In genomic region chr11:47253660-47254059, GRCh38 we compare ENCODE assay signal across 14 cellular contexts. TPM values are rescaled to one million over a fixed set of nuclear protein-coding genes. Genes with fewer than 3 reads are reported as not detected.
DNase-seq lines count a peak whose midpoint lies in the region; ATAC-seq, FAIRE-seq and TF ChIP-seq lines count a peak whose summit lies in the region.
"Had no signal": no experiment of that assay in that cellular context is flagged by ENCODE, and none has a peak within 500 bp of the region (broad histone marks: within the 10 kb centered on the region; RNA-seq: fewer than 3 reads in every experiment).

No MANE protein-coding gene starts in this region.

- 0% methylated on average over 2 of the region's 2 CpGs for WGBS in HepG2 (ENCODE audit: low lambda C conversion rate)
- 12 to 58% (median 25%) methylated on average over 2 of the region's 2 CpGs for WGBS in small intestine, 3 donors

- POLR2A ChIA-PET in HepG2 (lab: Yijun Ruan, JAX) = interaction anchor here (1.0 to 4.4 kb wide), 8 partner anchors 14 to 76 kb away, joined by 3 to 54 read pairs (median 9); partner anchors contain the start of gene DDB2

- DNase-seq in CD14-positive monocyte (ENCODE audit: low spot score) (no peak), ascending aorta (ENCODE audit: low spot score in 2 of 2) (no peak), HepG2 (ENCODE audit: low spot score) (peak; percentile 67), small intestine (peak; percentile 78), ureter (ENCODE audit: low spot score) (no peak), hepatic stellate cell (ENCODE audit: low spot score) (no peak), D721Med (ENCODE audit: insufficient read length, low spot score) (no peak)
- DNase-seq: activated T-cell treated with anti-CD3 and anti-CD28 coated beads, Interleukin-2, amount 50 U/mL, for 48 hours; NCI-H146; NCI-H510A had no signal

- peak overlapping the region; percentile 95 for H3K4me2 ChIP-seq in HepG2 (ENCODE audit: low read depth, low read length)

- FAIRE-seq in HepG2 (lab: Jason Lieb, UNC) (peak; percentile 58), small intestine (lab: Jason Lieb, UNC) (no peak), D721Med (lab: Jason Lieb, UNC) (no peak)

- TF ChIP-seq EP300 in HepG2 (IDR thresholded peaks at IDR 0.05; ENCODE audit: low read depth in 2 of 2, low read length in 2 of 2) (peak in 1 of 2 experiments; percentile 52; a peak in 1 of 4 replicates), HepG2 (CRISPR knock-in tag; IDR thresholded peaks at IDR 0.05; ENCODE audit: borderline replicate concordance) (0 out of 2 replicates have a peak, but pooled peaks have one; percentile 7)

- peak overlapping the region; percentile 12 to 90 (median 87) for H3K27ac Mint-ChIP-seq in CD14-positive monocyte

- no peak for TF ChIP-seq RAD21 in HepG2 (CRISPR knock-in tag; IDR thresholded peaks at IDR 0.05)

- no peaks in the 10 kb centered on the region for H3K36me3 Mint-ChIP-seq in CD14-positive monocyte

- peak overlapping the region; percentile 69 to 81 for H3K27ac ChIP-seq in ascending aorta
- H3K27ac ChIP-seq in HepG2 (ENCODE audit: extremely low read length, insufficient read depth, low read length) = peak overlapping the region; percentile 87
- H3K27ac ChIP-seq in small intestine (ENCODE audit: low read depth in 1 of 2, low read length in 1 of 2) = peak overlapping the region; percentile 87 to 90
- H3K27ac ChIP-seq: neutrophil, SK-N-MC had no signal

- no peaks in the 10 kb centered on the region for H3K9me3 ChIP-seq in ascending aorta
- H3K9me3 ChIP-seq in HepG2 (ENCODE audit: low read length) = no peaks in the 10 kb centered on the region
- H3K9me3 ChIP-seq in small intestine (ENCODE audit: control insufficient read depth, low read depth) = no peaks in the 10 kb centered on the region
- H3K9me3 ChIP-seq: neutrophil had no signal

- no TSS peak for BruUV-seq in HepG2 (replicated peaks; lab: Mats Ljungman, UMichigan)

- intact Hi-C loops in CD14-positive monocyte (cut with micrococcal nuclease) (loop anchor here in 1 of 2 donors (5.0 kb wide), 1 partner anchor 36 kb away; no protein-coding TSS in a partner anchor), ascending aorta (cut with DNase I) (no loop called here), HepG2 (cut with micrococcal nuclease; ENCODE audit: unreplicated experiment) (loop anchor here (2.0 kb wide), 1 partner anchor 69 kb away; no protein-coding TSS in a partner anchor)

- H3K9me3 Mint-ChIP-seq in CD14-positive monocyte = peaks cover 0 to 2% (median 0%) of the 10 kb centered on the region in 7 donors

- in situ Hi-C loops in HepG2 (cut with HindIII; ENCODE audit: extremely low pct_ligation_motif_present, low pct_unique_long_range_greater_than_20kb) = no loop called here

- CTCF ChIA-PET in HepG2 (lab: Yijun Ruan, JAX; ENCODE audit: low intra/inter-chr PET ratio, low total read pairs) = no interaction called here

- no peaks in the 10 kb centered on the region for H3K36me3 ChIP-seq in ascending aorta
- no peaks in the 10 kb centered on the region for H3K36me3 ChIP-seq in HepG2 (replicated peaks in 1 of 2; ENCODE audit: control insufficient read depth in 1 of 2, insufficient read depth in 2 of 2, low read length in 2 of 2)
- no peaks in the 10 kb centered on the region for H3K36me3 ChIP-seq in small intestine (ENCODE audit: control insufficient read depth in 2 of 2, insufficient read depth in 2 of 2, low read length in 2 of 2)
- H3K36me3 ChIP-seq: neutrophil had no signal

- peaks cover 42% of the 10 kb centered on the region for H3K4me1 Mint-ChIP-seq in CD14-positive monocyte

- ATAC-seq in HepG2 (peak; percentile 38), HG02970 (IDR thresholded peaks at IDR 0.05; ENCODE audit: low FRiP score, unreplicated experiment) (no peak)
- ATAC-seq: esophagus mucosa had no signal

- no peaks in the 10 kb centered on the region for H4K20me1 ChIP-seq in HepG2 (ENCODE audit: insufficient read depth, low read length)

- H3K4me1 ChIP-seq in ascending aorta = peaks cover 12 to 37% of the 10 kb centered on the region in 2 donors
- H3K4me1 ChIP-seq in HepG2 (ENCODE audit: insufficient read depth, low read length) = peaks cover 83% of the 10 kb centered on the region
- H3K4me1 ChIP-seq in small intestine (ENCODE audit: control insufficient read depth in 2 of 2, insufficient read depth in 1 of 2, low read depth in 1 of 2, low read length in 1 of 2) = peaks cover 0 to 25% of the 10 kb centered on the region in 2 donors

- no peak overlapping the region for H3K4me3 Mint-ChIP-seq in CD14-positive monocyte

- H3K9ac ChIP-seq in HepG2 (ENCODE audit: insufficient read depth, low read depth, low read length) = peak overlapping the region; percentile 73

- no peaks in the 10 kb centered on the region for H3K27me3 Mint-ChIP-seq in CD14-positive monocyte (ENCODE audit: low read depth in 3 of 3)

- no peak for TF ChIP-seq CTCF in CD14-positive monocyte (IDR thresholded peaks at IDR 0.05)
- TF ChIP-seq CTCF in ascending aorta (IDR thresholded peaks at IDR 0.05) = no peak
- TF ChIP-seq CTCF in HepG2 (CRISPR knock-in tag; IDR thresholded peaks at IDR 0.05) = peak; percentile 37; the same call in 1 of the 2 replicates
- TF ChIP-seq CTCF in D721Med (IDR thresholded peaks at IDR 0.05; ENCODE audit: insufficient read depth, missing control alignments) = no peak

- no peak overlapping the region for H3K4me3 ChIP-seq in ascending aorta
- H3K4me3 ChIP-seq in HepG2 (replicated peaks in 1 of 3; ENCODE audit: insufficient read depth in 1 of 3, low read depth in 2 of 3, low read length in 3 of 3) = peak overlapping the region; percentile 40 to 59 (median 43); a peak in 5 of 6 replicates
- H3K4me3 ChIP-seq in small intestine (ENCODE audit: low read depth in 1 of 2, low read length in 2 of 2) = no peak overlapping the region
- H3K4me3 ChIP-seq: SK-N-MC had no signal

- no peaks in the 10 kb centered on the region for H3K27me3 ChIP-seq in ascending aorta
- H3K27me3 ChIP-seq in HepG2 (ENCODE audit: control insufficient read depth in 1 of 2, insufficient read depth in 2 of 2, low read length in 2 of 2) = no peaks in the 10 kb centered on the region; a peak in 1 of 5 replicates
- H3K27me3 ChIP-seq in small intestine (ENCODE audit: control insufficient read depth in 2 of 2, insufficient read depth in 2 of 2, low read length in 2 of 2) = no peaks in the 10 kb centered on the region
- H3K27me3 ChIP-seq: neutrophil had no signal

- H2AFZ ChIP-seq in HepG2 (ENCODE audit: low read length) = no peak overlapping the region

- H3K79me2 ChIP-seq in HepG2 (ENCODE audit: insufficient read depth, low read length) = peaks cover 39% of the 10 kb centered on the region

- TF ChIP-seq POLR2A in HepG2 (IDR thresholded peaks at IDR 0.05; ENCODE audit: insufficient read depth in 1 of 2, low read depth in 2 of 2, low read length in 2 of 2) = peak in 1 of 2 experiments; percentile 69; a peak in 1 of 4 replicates

RNA-seq across cellular contexts. Expression of gene NR1H3, which starts 4.1 kb away (rescaled TPM):
- polyA plus RNA-seq in CD14-positive monocyte (1 to 10 TPM; 4.4 to 9.3 TPM), HepG2 (2011; rRNA removed) (102 and 115 TPM in 2 replicates), small intestine (100 to 1,000 TPM; 102 to 366 (median 223) TPM)
- total RNA-seq in ascending aorta (92.4 TPM), HepG2 (2016; rRNA removed; fragmentation: Illumina TruSeq; extraction: Trizol) (36.5 and 41.8 TPM in 2 replicates), ureter (71.3 TPM)
- total RNA-seq in HepG2 (2016; cell fraction: cytosol; rRNA removed; fragmentation: Illumina TruSeq; extraction: Trizol; ENCODE audit: low read depth) = 22.0 and 26.3 TPM in 2 replicates
- total RNA-seq in HepG2 (2016; cell fraction: insoluble cytoplasmic fraction; rRNA removed; fragmentation: Illumina TruSeq; extraction: Trizol) = 41.4 and 43.5 TPM in 2 replicates
- total RNA-seq in HepG2 (2016; cell fraction: membrane; rRNA removed; fragmentation: Illumina TruSeq; extraction: Trizol) = 46.0 and 47.2 TPM in 2 replicates
- total RNA-seq in HepG2 (2016; cell fraction: nucleus; rRNA removed; fragmentation: Illumina TruSeq; extraction: Trizol) = 30.2 and 30.9 TPM in 2 replicates
- 63.3 and 100 TPM in 2 replicates for polyA plus RNA-seq in HepG2 (2011; cell fraction: cytosol; rRNA removed)
- 260 and 267 TPM in 2 replicates for polyA plus RNA-seq in HepG2 (2011; cell fraction: nucleus; rRNA removed)
- polyA plus RNA-seq in HepG2 (2012) = 31.6 and 34.5 TPM in 2 replicates
- 18.8 and 21.2 TPM in 2 replicates for polyA plus RNA-seq in HepG2 (2016; cell fraction: cytosol; fragmentation: Illumina TruSeq; extraction: Trizol; ENCODE audit: low read depth)
- polyA plus RNA-seq in HepG2 (2016; cell fraction: insoluble cytoplasmic fraction; fragmentation: Illumina TruSeq; extraction: Trizol; ENCODE audit: low read depth) = 29.3 and 35.1 TPM in 2 replicates
- polyA plus RNA-seq in HepG2 (2016; cell fraction: membrane; fragmentation: Illumina TruSeq; extraction: Trizol; ENCODE audit: low read depth) = 29.5 and 32.4 TPM in 2 replicates
- polyA plus RNA-seq in HepG2 (2016; cell fraction: nucleus; fragmentation: Illumina TruSeq; extraction: Trizol; ENCODE audit: insufficient read depth, low read depth) = 72.4 and 72.5 TPM in 2 replicates
- 123 and 184 TPM in 2 replicates for polyA minus RNA-seq in HepG2 (2011; rRNA and poly(A)+ RNA removed; ENCODE audit: low replicate concordance)
- 21.1 and 25.4 TPM in 2 replicates for polyA minus RNA-seq in HepG2 (2011; cell fraction: cytosol; rRNA and poly(A)+ RNA removed)
- polyA minus RNA-seq in HepG2 (2011; cell fraction: nucleus; rRNA and poly(A)+ RNA removed) = 36.3 and 39.8 TPM in 2 replicates

RNA-seq across cellular contexts. Expression of gene ACP2, which starts 5.0 kb away (rescaled TPM):
- polyA plus RNA-seq in CD14-positive monocyte (10 to 100 TPM; 13.1 to 20.5 TPM), HepG2 (2011; rRNA removed) (17.7 and 27.5 TPM in 2 replicates), small intestine (10 to 100 TPM; 44.1 to 53.3 (median 48.6) TPM)
- total RNA-seq in ascending aorta (63.3 TPM), HepG2 (2016; rRNA removed; fragmentation: Illumina TruSeq; extraction: Trizol) (7.8 and 20.2 TPM in 2 replicates), ureter (36.8 TPM)
- 4.1 and 4.5 TPM in 2 replicates for total RNA-seq in HepG2 (2016; cell fraction: cytosol; rRNA removed; fragmentation: Illumina TruSeq; extraction: Trizol; ENCODE audit: low read depth)
- 6.4 and 19.4 TPM in 2 replicates for total RNA-seq in HepG2 (2016; cell fraction: insoluble cytoplasmic fraction; rRNA removed; fragmentation: Illumina TruSeq; extraction: Trizol)
- total RNA-seq in HepG2 (2016; cell fraction: membrane; rRNA removed; fragmentation: Illumina TruSeq; extraction: Trizol) = 7.4 and 7.6 TPM in 2 replicates
- total RNA-seq in HepG2 (2016; cell fraction: nucleus; rRNA removed; fragmentation: Illumina TruSeq; extraction: Trizol) = 22.3 and 27.4 TPM in 2 replicates
- polyA plus RNA-seq in HepG2 (2011; cell fraction: cytosol; rRNA removed) = 11.6 and 12.5 TPM in 2 replicates
- polyA plus RNA-seq in HepG2 (2011; cell fraction: nucleus; rRNA removed) = 57.6 and 68.7 TPM in 2 replicates
- 14.7 and 15.9 TPM in 2 replicates for polyA plus RNA-seq in HepG2 (2012)
- polyA plus RNA-seq in HepG2 (2016; cell fraction: cytosol; fragmentation: Illumina TruSeq; extraction: Trizol; ENCODE audit: low read depth) = 3.3 and 3.6 TPM in 2 replicates
- 6.0 and 8.7 TPM in 2 replicates for polyA plus RNA-seq in HepG2 (2016; cell fraction: insoluble cytoplasmic fraction; fragmentation: Illumina TruSeq; extraction: Trizol; ENCODE audit: low read depth)
- polyA plus RNA-seq in HepG2 (2016; cell fraction: membrane; fragmentation: Illumina TruSeq; extraction: Trizol; ENCODE audit: low read depth) = 6.0 and 6.5 TPM in 2 replicates
- 38.9 and 42.1 TPM in 2 replicates for polyA plus RNA-seq in HepG2 (2016; cell fraction: nucleus; fragmentation: Illumina TruSeq; extraction: Trizol; ENCODE audit: insufficient read depth, low read depth)
- 55.8 and 92.1 TPM in 2 replicates for polyA minus RNA-seq in HepG2 (2011; rRNA and poly(A)+ RNA removed; ENCODE audit: low replicate concordance)
- 13.0 and 13.5 TPM in 2 replicates for polyA minus RNA-seq in HepG2 (2011; cell fraction: cytosol; rRNA and poly(A)+ RNA removed)
- 35.7 and 37.6 TPM in 2 replicates for polyA minus RNA-seq in HepG2 (2011; cell fraction: nucleus; rRNA and poly(A)+ RNA removed)

RNA-seq across cellular contexts. Expression of gene MADD, which starts 16.3 kb away (rescaled TPM):
- polyA plus RNA-seq in CD14-positive monocyte = 10 to 100 TPM in 1 of 2 donors, 1 to 10 TPM in 1; 6.4 to 12.2 TPM
- total RNA-seq in ascending aorta = 31.7 TPM
- 16.4 and 18.0 TPM in 2 replicates for total RNA-seq in HepG2 (2016; rRNA removed; fragmentation: Illumina TruSeq; extraction: Trizol)
- 3.6 and 4.8 TPM in 2 replicates for total RNA-seq in HepG2 (2016; cell fraction: cytosol; rRNA removed; fragmentation: Illumina TruSeq; extraction: Trizol; ENCODE audit: low read depth)
- total RNA-seq in HepG2 (2016; cell fraction: insoluble cytoplasmic fraction; rRNA removed; fragmentation: Illumina TruSeq; extraction: Trizol) = 14.2 and 17.9 TPM in 2 replicates
- total RNA-seq in HepG2 (2016; cell fraction: membrane; rRNA removed; fragmentation: Illumina TruSeq; extraction: Trizol) = 5.8 and 6.9 TPM in 2 replicates
- total RNA-seq in HepG2 (2016; cell fraction: nucleus; rRNA removed; fragmentation: Illumina TruSeq; extraction: Trizol) = 21.5 and 24.2 TPM in 2 replicates
- 29.2 and 30.1 TPM in 2 replicates for polyA plus RNA-seq in HepG2 (2011; rRNA removed)
- polyA plus RNA-seq in HepG2 (2011; cell fraction: cytosol; rRNA removed) = 18.0 and 18.1 TPM in 2 replicates
- 70.7 and 85.3 TPM in 2 replicates for polyA plus RNA-seq in HepG2 (2011; cell fraction: nucleus; rRNA removed)
- polyA plus RNA-seq in HepG2 (2012) = 18.8 and 27.6 TPM in 2 replicates
- polyA plus RNA-seq in HepG2 (2016; cell fraction: cytosol; fragmentation: Illumina TruSeq; extraction: Trizol; ENCODE audit: low read depth) = 0.83 and 0.84 TPM in 2 replicates
- polyA plus RNA-seq in HepG2 (2016; cell fraction: insoluble cytoplasmic fraction; fragmentation: Illumina TruSeq; extraction: Trizol; ENCODE audit: low read depth) = 11.1 and 13.7 TPM in 2 replicates
- 2.4 TPM in 2 replicates for polyA plus RNA-seq in HepG2 (2016; cell fraction: membrane; fragmentation: Illumina TruSeq; extraction: Trizol; ENCODE audit: low read depth)
- 52.0 and 53.3 TPM in 2 replicates for polyA plus RNA-seq in HepG2 (2016; cell fraction: nucleus; fragmentation: Illumina TruSeq; extraction: Trizol; ENCODE audit: insufficient read depth, low read depth)
- polyA minus RNA-seq in HepG2 (2011; rRNA and poly(A)+ RNA removed; ENCODE audit: low replicate concordance) = 124 and 272 TPM in 2 replicates
- polyA minus RNA-seq in HepG2 (2011; cell fraction: cytosol; rRNA and poly(A)+ RNA removed) = 14.4 and 19.1 TPM in 2 replicates
- polyA minus RNA-seq in HepG2 (2011; cell fraction: nucleus; rRNA and poly(A)+ RNA removed) = 40.8 and 44.3 TPM in 2 replicates
- polyA plus RNA-seq in small intestine = 10 to 100 TPM; 19.2 to 27.7 (median 23.9) TPM
- 79.4 TPM for total RNA-seq in ureter

RNA-seq across cellular contexts. Expression of gene DDB2, which starts 38.9 kb away (rescaled TPM):
- polyA plus RNA-seq in CD14-positive monocyte (1 to 10 TPM; 5.9 to 9.0 TPM), HepG2 (2011; rRNA removed) (66.8 and 71.4 TPM in 2 replicates), small intestine (10 to 100 TPM; 25.1 to 39.4 (median 26.2) TPM)
- total RNA-seq in ascending aorta (22.6 TPM), HepG2 (2016; rRNA removed; fragmentation: Illumina TruSeq; extraction: Trizol) (83.4 and 88.1 TPM in 2 replicates), ureter (57.9 TPM)
- total RNA-seq in HepG2 (2016; cell fraction: cytosol; rRNA removed; fragmentation: Illumina TruSeq; extraction: Trizol; ENCODE audit: low read depth) = 42.2 and 43.5 TPM in 2 replicates
- total RNA-seq in HepG2 (2016; cell fraction: insoluble cytoplasmic fraction; rRNA removed; fragmentation: Illumina TruSeq; extraction: Trizol) = 83.5 and 97.1 TPM in 2 replicates
- total RNA-seq in HepG2 (2016; cell fraction: membrane; rRNA removed; fragmentation: Illumina TruSeq; extraction: Trizol) = 57.3 and 60.8 TPM in 2 replicates
- 58.4 and 60.1 TPM in 2 replicates for total RNA-seq in HepG2 (2016; cell fraction: nucleus; rRNA removed; fragmentation: Illumina TruSeq; extraction: Trizol)
- polyA plus RNA-seq in HepG2 (2011; cell fraction: cytosol; rRNA removed) = 52.8 and 58.0 TPM in 2 replicates
- 181 and 193 TPM in 2 replicates for polyA plus RNA-seq in HepG2 (2011; cell fraction: nucleus; rRNA removed)
- polyA plus RNA-seq in HepG2 (2012) = 46.8 and 59.0 TPM in 2 replicates
- 33.5 and 35.4 TPM in 2 replicates for polyA plus RNA-seq in HepG2 (2016; cell fraction: cytosol; fragmentation: Illumina TruSeq; extraction: Trizol; ENCODE audit: low read depth)
- 91.3 and 93.6 TPM in 2 replicates for polyA plus RNA-seq in HepG2 (2016; cell fraction: insoluble cytoplasmic fraction; fragmentation: Illumina TruSeq; extraction: Trizol; ENCODE audit: low read depth)
- polyA plus RNA-seq in HepG2 (2016; cell fraction: membrane; fragmentation: Illumina TruSeq; extraction: Trizol; ENCODE audit: low read depth) = 43.2 and 43.8 TPM in 2 replicates
- 125 and 136 TPM in 2 replicates for polyA plus RNA-seq in HepG2 (2016; cell fraction: nucleus; fragmentation: Illumina TruSeq; extraction: Trizol; ENCODE audit: insufficient read depth, low read depth)
- polyA minus RNA-seq in HepG2 (2011; rRNA and poly(A)+ RNA removed; ENCODE audit: low replicate concordance) = 62.5 and 94.9 TPM in 2 replicates
- polyA minus RNA-seq in HepG2 (2011; cell fraction: cytosol; rRNA and poly(A)+ RNA removed) = 19.2 and 26.2 TPM in 2 replicates
- 62.4 and 65.9 TPM in 2 replicates for polyA minus RNA-seq in HepG2 (2011; cell fraction: nucleus; rRNA and poly(A)+ RNA removed)

Comparison
In these comparisons a context has a peak if more than half of its experiments do, and no peak if none do; other contexts are left out.
1. DNase-seq: peak in HepG2 (single experiment) and small intestine (single experiment); none in CD14-positive monocyte (single experiment), ascending aorta (0 of 2), ureter (single experiment), hepatic stellate cell (single experiment) and D721Med (single experiment).
2. H3K4me3 ChIP-seq: peak in HepG2 (3 of 3); none in ascending aorta (0 of 2) and small intestine (0 of 2).
3. Peak in every context shown above with its lines, with median percentiles within 50 percentile points of each other: H3K27ac ChIP-seq.